ENCODE assay signal across 24 cellular contexts in the genomic region with DNA sequence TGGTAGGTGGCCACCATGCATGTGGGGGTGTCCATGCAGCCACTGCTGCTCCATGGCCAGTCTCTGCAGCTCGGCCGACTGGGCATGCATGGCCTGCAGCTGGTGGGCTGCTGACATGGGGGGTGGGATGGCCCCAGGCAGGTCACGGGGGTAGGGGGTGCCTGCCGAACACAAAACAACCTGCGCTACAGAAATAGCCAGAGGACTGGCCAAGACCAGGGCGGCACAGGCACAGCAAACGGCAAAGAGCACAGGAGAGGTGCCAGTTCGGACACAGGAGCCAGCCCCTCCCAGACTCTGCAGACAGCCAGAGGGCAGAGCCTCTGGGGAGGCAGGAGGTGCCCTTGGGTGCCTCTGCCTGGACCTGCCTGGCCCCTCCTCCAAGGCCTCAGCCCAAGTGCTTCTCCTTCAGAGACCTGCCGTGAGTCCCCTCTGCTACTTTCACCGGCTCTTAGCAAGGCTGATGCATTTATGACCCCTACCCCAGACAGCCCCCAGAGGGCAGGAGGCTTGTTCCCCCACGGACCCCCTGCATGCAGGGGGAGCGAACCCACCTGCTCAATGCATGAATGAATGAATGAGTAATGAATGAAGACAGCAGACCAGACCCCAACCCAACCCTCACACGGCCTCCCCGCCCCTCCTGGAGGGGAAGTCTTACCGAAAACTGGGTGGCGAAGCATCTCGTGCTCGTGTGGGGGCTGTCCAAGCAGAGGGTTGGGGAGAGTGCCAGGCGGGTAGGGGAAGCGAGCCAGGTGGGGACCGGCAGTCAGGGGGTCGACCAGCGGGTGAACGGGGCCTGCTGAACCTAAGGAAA. TPM values are rescaled to one million over a fixed set of nuclear protein-coding genes. Genes with fewer than 3 reads are reported as not detected.
DNase-seq lines count a peak whose midpoint lies in the region; ATAC-seq and TF ChIP-seq lines count a peak whose summit lies in the region.
"Had no signal": no experiment of that assay in that cellular context is flagged by ENCODE, and none has a peak within 500 bp of the region (broad histone marks: within the 10 kb centered on the region; RNA-seq: fewer than 3 reads in every experiment).

No MANE protein-coding gene starts in this region.

- no peak overlapping the region for H3K4me3 ChIP-seq in CD4-positive, alpha-beta memory T cell (ENCODE audit: low read length in 2 of 2)
- no peak overlapping the region for H3K4me3 ChIP-seq in left ventricle myocardium inferior
- H3K4me3 ChIP-seq: SJSA1, skin epidermis had no signal

- POLR2A ChIA-PET in CD4-positive, alpha-beta memory T cell (lab: Charles Lee; ENCODE audit: partially characterized antibody), result no interaction called here
- POLR2A ChIA-PET in activated CD4-positive, alpha-beta T cell treated with anti-CD3 and anti-CD28 coated beads, Interleukin-2, amount 10 ng/mL, durations not matched to agents 7 days and 5 days (lab: Charles Lee), result no interaction called here

- H3K27me3 ChIP-seq in CD4-positive, alpha-beta memory T cell (ENCODE audit: insufficient read depth, low read length), result no peaks in the 10 kb centered on the region
- no peaks in the 10 kb centered on the region for H3K27me3 ChIP-seq in left ventricle myocardium inferior (ENCODE audit: low read depth)
- H3K27me3 ChIP-seq: SJSA1 had no signal

- H3K36me3 ChIP-seq in CD4-positive, alpha-beta memory T cell (ENCODE audit: insufficient read depth, low read length), result peaks cover 61% of the 10 kb centered on the region
- peaks cover 73% of the 10 kb centered on the region for H3K36me3 ChIP-seq in left ventricle myocardium inferior

- intact Hi-C loops in CD4-positive, alpha-beta memory T cell (cut with micrococcal nuclease), result no loop called here
- intact Hi-C loops in left ventricle myocardium inferior (cut with micrococcal nuclease), result no loop called here

- TF ChIP-seq CTCF in left ventricle myocardium inferior (IDR thresholded peaks at IDR 0.05; ENCODE audit: borderline replicate concordance) (no peak), progenitor cell of endocrine pancreas (IDR thresholded peaks at IDR 0.05; ENCODE audit: unreplicated experiment) (no peak)

- no peaks in the 10 kb centered on the region for H3K27me3 Mint-ChIP-seq in CD4-positive, alpha-beta memory T cell
- H3K27me3 Mint-ChIP-seq in progenitor cell of endocrine pancreas (no peaks in the 10 kb centered on the region), T-helper 17 cell (no peaks in the 10 kb centered on the region)
- no peaks in the 10 kb centered on the region for H3K27me3 Mint-ChIP-seq in activated CD4-positive, alpha-beta T cell treated with anti-CD3 and anti-CD28 coated beads, Interleukin-2, amount 10 ng/mL, durations not matched to agents 7 days and 5 days
- H3K27me3 Mint-ChIP-seq: activated CD4-positive, alpha-beta memory T cell treated with anti-CD3 and anti-CD28 coated beads for 36 hours; naive B cell; stimulated activated naive CD8-positive, alpha-beta T cell treated with anti-CD3 and anti-CD28 coated beads, Interleukin-15, amount 100 ng/mL, for 72 hours had no signal

- CTCF ChIA-PET in CD4-positive, alpha-beta memory T cell (lab: Charles Lee; ENCODE audit: partially characterized antibody), result no interaction called here
- CTCF ChIA-PET in activated CD4-positive, alpha-beta T cell treated with anti-CD3 and anti-CD28 coated beads, Interleukin-2, amount 10 ng/mL, durations not matched to agents 7 days and 5 days (lab: Charles Lee), result no interaction called here

- H3K4me1 Mint-ChIP-seq in CD4-positive, alpha-beta memory T cell, result peaks cover 0 to 9% (median 1%) of the 10 kb centered on the region in 4 donors
- H3K4me1 Mint-ChIP-seq in progenitor cell of endocrine pancreas (ENCODE audit: low read depth) (peaks cover 10% of the 10 kb centered on the region), T-helper 17 cell (peaks cover 8% of the 10 kb centered on the region)
- H3K4me1 Mint-ChIP-seq in activated CD4-positive, alpha-beta T cell treated with anti-CD3 and anti-CD28 coated beads, Interleukin-2, amount 10 ng/mL, durations not matched to agents 7 days and 5 days, result no peaks in the 10 kb centered on the region
- H3K4me1 Mint-ChIP-seq: immature natural killer cell; stimulated activated naive CD8-positive, alpha-beta T cell treated with anti-CD3 and anti-CD28 coated beads, Interleukin-15, amount 100 ng/mL, for 72 hours had no signal

- H3K4me1 ChIP-seq in CD4-positive, alpha-beta memory T cell (ENCODE audit: insufficient read depth, low read length), result no peaks in the 10 kb centered on the region
- H3K4me1 ChIP-seq in left ventricle myocardium inferior, result peaks cover 83% of the 10 kb centered on the region
- H3K4me1 ChIP-seq: parathyroid adenoma, SJSA1 had no signal

- H3K27ac ChIP-seq in CD4-positive, alpha-beta memory T cell (ENCODE audit: low read depth, low read length), result no peak overlapping the region
- H3K27ac ChIP-seq in caudate nucleus (ENCODE audit: low read depth, low read length) (peak overlapping the region; percentile 13), left ventricle myocardium inferior (replicated peaks) (peak overlapping the region; percentile 87)
- H3K27ac ChIP-seq: parathyroid adenoma, SJSA1, skin epidermis had no signal

- H3K27ac Mint-ChIP-seq in CD4-positive, alpha-beta memory T cell, result peak overlapping the region in 4 of 7 donors; percentile 46 to 57 (median 52)
- H3K27ac Mint-ChIP-seq in progenitor cell of endocrine pancreas (peak overlapping the region; percentile 91), T-helper 17 cell (no peak overlapping the region)
- H3K27ac Mint-ChIP-seq in activated CD4-positive, alpha-beta T cell treated with anti-CD3 and anti-CD28 coated beads, Interleukin-2, amount 10 ng/mL, durations not matched to agents 7 days and 5 days, result no peak overlapping the region
- H3K27ac Mint-ChIP-seq: activated CD4-positive, alpha-beta memory T cell treated with anti-CD3 and anti-CD28 coated beads for 36 hours had no signal

- H3K9me3 Mint-ChIP-seq in CD4-positive, alpha-beta memory T cell, result peaks cover 0 to 2% (median 0%) of the 10 kb centered on the region in 8 donors
- H3K9me3 Mint-ChIP-seq in progenitor cell of endocrine pancreas (ENCODE audit: low read depth), result no peaks in the 10 kb centered on the region
- no peaks in the 10 kb centered on the region for H3K9me3 Mint-ChIP-seq in activated CD4-positive, alpha-beta T cell treated with anti-CD3 and anti-CD28 coated beads, Interleukin-2, amount 10 ng/mL, durations not matched to agents 7 days and 5 days
- H3K9me3 Mint-ChIP-seq: activated CD4-positive, alpha-beta memory T cell treated with anti-CD3 and anti-CD28 coated beads for 36 hours; immature natural killer cell; naive B cell; stimulated activated naive CD8-positive, alpha-beta T cell treated with anti-CD3 and anti-CD28 coated beads, Interleukin-15, amount 100 ng/mL, for 72 hours had no signal

- no peak overlapping the region for H3K4me3 Mint-ChIP-seq in CD4-positive, alpha-beta memory T cell
- H3K4me3 Mint-ChIP-seq in progenitor cell of endocrine pancreas (ENCODE audit: low read depth) (no peak overlapping the region), T-helper 17 cell (no peak overlapping the region)
- H3K4me3 Mint-ChIP-seq in activated CD4-positive, alpha-beta T cell treated with anti-CD3 and anti-CD28 coated beads, Interleukin-2, amount 10 ng/mL, durations not matched to agents 7 days and 5 days, result no peak overlapping the region
- H3K4me3 Mint-ChIP-seq: activated CD4-positive, alpha-beta memory T cell treated with anti-CD3 and anti-CD28 coated beads for 36 hours; immature natural killer cell; stimulated activated naive CD8-positive, alpha-beta T cell treated with anti-CD3 and anti-CD28 coated beads, Interleukin-15, amount 100 ng/mL, for 72 hours had no signal

- no peak for DNase-seq in CD4-positive, alpha-beta memory T cell
- no peak for DNase-seq in caudate nucleus (lab: John Stamatoyannopoulos, UW)
- DNase-seq in left ventricle myocardium inferior, result peak; percentile 59
- no peak for DNase-seq in progenitor cell of endocrine pancreas (ENCODE audit: low spot score, unreplicated experiment)
- DNase-seq in activated CD4-positive, alpha-beta T cell treated with anti-CD3 and anti-CD28 coated beads, Interleukin-2, amount 10 ng/mL, durations not matched to agents 7 days and 5 days, result no peak
- no peak for DNase-seq in middle frontal gyrus (ENCODE audit: extremely low spot score, low spot score)
- no peak for DNase-seq in T-helper 17 cell
- DNase-seq in cortex of kidney (lab: John Stamatoyannopoulos, UW), result no peak
- DNase-seq: activated CD4-positive, alpha-beta memory T cell treated with anti-CD3 and anti-CD28 coated beads for 36 hours; activated naive CD4-positive, alpha-beta T cell; activated T-cell treated with anti-CD3 and anti-CD28 coated beads for 4 hours; EL; HCEC 1CT; immature natural killer cell; naive B cell; NCI-H1105; NCI-H2029 treated with DMSO at 0.1 percent for 48 hours; NCI-H345; PC-3; stimulated activated CD4-positive, alpha-beta T cell treated with anti-CD3 and anti-CD28 coated beads, Interleukin-2, amount 100 ng/mL, for 48 hours; stimulated activated naive CD8-positive, alpha-beta T cell treated with anti-CD3 and anti-CD28 coated beads, Interleukin-15, amount 100 ng/mL, for 72 hours had no signal

- H3K9me3 ChIP-seq in CD4-positive, alpha-beta memory T cell (ENCODE audit: control insufficient read depth in 1 of 2, low read length in 2 of 2), result no peaks in the 10 kb centered on the region
- H3K9me3 ChIP-seq in left ventricle myocardium inferior (replicated peaks) (no peaks in the 10 kb centered on the region), T-helper 17 cell (ENCODE audit: control insufficient read depth, low read length, poor library complexity, severe bottlenecking) (no peaks in the 10 kb centered on the region)
- H3K9me3 ChIP-seq: SJSA1 had no signal

- peaks cover 27 to 55% of the 10 kb centered on the region in 2 donors for H3K36me3 Mint-ChIP-seq in CD4-positive, alpha-beta memory T cell
- peaks cover 28% of the 10 kb centered on the region for H3K36me3 Mint-ChIP-seq in progenitor cell of endocrine pancreas (ENCODE audit: insufficient read depth)
- peaks cover 26% of the 10 kb centered on the region for H3K36me3 Mint-ChIP-seq in activated CD4-positive, alpha-beta T cell treated with anti-CD3 and anti-CD28 coated beads, Interleukin-2, amount 10 ng/mL, durations not matched to agents 7 days and 5 days (ENCODE audit: low read depth)
- H3K36me3 Mint-ChIP-seq in T-helper 17 cell (ENCODE audit: low read depth), result peaks cover 3% of the 10 kb centered on the region

- ATAC-seq in T-helper 17 cell, result no peak
- ATAC-seq: PC-3; stimulated activated naive CD8-positive, alpha-beta T cell treated with anti-CD3 and anti-CD28 coated beads, Interleukin-15, amount 100 ng/mL, for 72 hours had no signal

RNA-seq across cellular contexts. Expression of gene SLC45A1, which starts 37.7 kb away (rescaled TPM):
- total RNA-seq in CD4-positive, alpha-beta memory T cell, result 1 to 10 TPM in 1 of 2 experiments, under 1 TPM in 1; 0.94 to 1.2 TPM
- under 1 TPM; 0.33 to 0.52 TPM for polyA plus RNA-seq in CD4-positive, alpha-beta memory T cell
- 1.8 TPM for total RNA-seq in left ventricle myocardium inferior
- total RNA-seq in progenitor cell of endocrine pancreas, result 0.60 and 0.86 TPM in 2 replicates
- total RNA-seq in activated CD4-positive, alpha-beta T cell treated with anti-CD3 and anti-CD28 coated beads, Interleukin-2, amount 10 ng/mL, durations not matched to agents 7 days and 5 days, result under 1 TPM; 0.32 to 0.44 TPM
- total RNA-seq in T-helper 17 cell, result under 1 TPM; 0.65 to 0.70 TPM

Comparison
In these comparisons a context has a peak if more than half of its experiments do, and no peak if none do; other contexts are left out.
1. H3K27ac Mint-ChIP-seq: peak in CD4-positive, alpha-beta memory T cell (4 of 7) and progenitor cell of endocrine pancreas (single experiment); none in activated CD4-positive, alpha-beta T cell treated with anti-CD3 and anti-CD28 coated beads, Interleukin-2, amount 10 ng/mL, durations not matched to agents 7 days and 5 days (single experiment) and T-helper 17 cell (single experiment).